In the genomic region with DNA sequence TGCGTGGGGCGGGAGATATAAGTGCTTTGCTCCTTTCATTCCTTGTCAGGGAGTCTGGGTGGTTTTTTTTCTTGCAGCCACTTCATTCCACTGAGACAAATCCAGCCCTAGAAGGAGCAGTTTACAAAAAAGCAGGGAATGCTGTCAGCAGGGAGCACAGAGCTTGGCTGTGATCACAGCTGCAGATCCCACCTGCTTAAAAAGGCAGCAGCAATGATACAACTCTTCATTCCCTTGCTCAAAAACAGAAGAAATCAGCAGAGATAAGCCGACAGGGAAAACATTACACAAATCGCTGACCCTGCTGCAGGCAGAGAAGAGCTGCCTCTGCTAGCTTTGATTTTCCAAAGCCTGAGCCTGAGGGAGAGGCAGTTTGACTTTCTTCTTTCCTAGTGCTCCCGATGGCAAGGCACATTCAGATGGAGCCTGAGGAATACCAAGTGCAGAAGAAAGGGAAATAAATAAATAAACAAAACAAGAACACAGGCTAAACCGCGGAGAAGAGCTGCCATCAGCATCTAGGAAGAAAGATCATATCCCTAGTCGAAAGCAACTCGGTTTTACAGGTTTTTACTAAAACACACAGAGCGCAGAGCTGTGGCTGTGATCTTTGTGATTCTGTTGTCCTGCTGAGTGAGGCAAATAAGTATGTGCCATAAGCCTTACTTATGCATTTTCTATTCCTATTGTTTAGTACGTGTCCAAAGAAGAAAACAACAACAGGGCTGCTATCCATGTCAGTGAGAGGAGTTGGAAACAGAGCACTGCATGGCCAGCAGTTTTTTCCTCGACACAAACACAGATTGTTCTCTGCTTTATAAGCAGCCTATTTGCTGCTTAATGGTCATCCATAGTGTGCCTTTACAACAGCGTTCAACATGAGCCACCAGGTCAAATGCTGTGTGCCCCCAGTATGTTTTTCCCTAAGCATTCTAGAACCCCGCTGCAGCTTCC, we compare ENCODE assay signal across 18 cellular contexts.
A peak's percentile ranks its signal among the peaks of the same experiment; 100 is the strongest.
DNase-seq lines count a peak whose midpoint lies in the region; ATAC-seq and TF ChIP-seq lines count a peak whose summit lies in the region.
"Had no signal": no experiment of that assay in that cellular context is flagged by ENCODE, and none has a peak within 500 bp of the region (broad histone marks: within the 10 kb centered on the region; RNA-seq: fewer than 3 reads in every experiment).

No MANE protein-coding gene starts in this region.

- ATAC-seq in heart right ventricle, result no peak
- ATAC-seq in GM18520 (IDR thresholded peaks at IDR 0.05; ENCODE audit: unreplicated experiment), result no peak
- ATAC-seq in activated naive CD4-positive, alpha-beta T cell treated with anti-CD3 and anti-CD28 coated beads, Interleukin-2, amount 50 U/mL, for 72 hours, result no peak
- ATAC-seq: naive thymus-derived CD8-positive, alpha-beta T cell; stimulated activated naive CD8-positive, alpha-beta T cell treated with anti-CD3 and anti-CD28 coated beads, Interleukin-15, Interleukin-2, amounts not matched to agents 100 U/mL and 50 U/mL, for 24 hours had no signal

- 63 to 69% methylated on average over 14 of the region's 14 CpGs for WGBS in heart right ventricle, 2 donors
- 27 to 30% methylated on average over 14 of the region's 14 CpGs for WGBS in ectodermal cell, 2 experiments

- H3K27me3 Mint-ChIP-seq in mesothelial cell of epicardium (ENCODE audit: low read depth), result no peaks in the 10 kb centered on the region
- H3K27me3 Mint-ChIP-seq: CD4-positive, alpha-beta memory T cell; naive thymus-derived CD8-positive, alpha-beta T cell had no signal

- DNase-seq in cardiac muscle cell (ENCODE audit: low read depth in 1 of 2, low spot score in 1 of 2) (peak in 1 of 2 donors; percentile 21), heart right ventricle (no peak), mesothelial cell of epicardium (ENCODE audit: low spot score in 2 of 2, unreplicated experiment in 2 of 2) (no peak), NCI-H82 (lab: John Stamatoyannopoulos, UW) (no peak), posterior vena cava (ENCODE audit: low spot score) (no peak)
- DNase-seq in activated naive CD4-positive, alpha-beta T cell treated with anti-CD3 and anti-CD28 coated beads, Interleukin-2, amount 50 U/mL, for 72 hours (ENCODE audit: low spot score in 2 of 2), result no peak
- DNase-seq: activated CD4-positive, CD25-positive, alpha-beta regulatory T cell treated with anti-CD3 and anti-CD28 coated beads, Interleukin-2, amount 50 U/mL, for 72 hours; activated naive CD4-positive, alpha-beta T cell; CD4-positive, alpha-beta memory T cell; DND-41; naive thymus-derived CD8-positive, alpha-beta T cell; NCI-H510A; SHP77 treated with DMSO at 0.1 percent for 48 hours; stimulated activated CD4-positive, alpha-beta T cell treated with anti-CD3 and anti-CD28 coated beads, Interleukin-15, amount 100 ng/mL, for 24 hours; stimulated activated naive CD8-positive, alpha-beta T cell treated with anti-CD3 and anti-CD28 coated beads, Interleukin-15, Interleukin-2, amounts not matched to agents 100 U/mL and 50 U/mL, for 24 hours; T-helper 2 cell had no signal

- H3K4me1 ChIP-seq in cardiac muscle cell (ENCODE audit: low read depth) (peaks cover 27% of the 10 kb centered on the region), heart right ventricle (peaks cover 0 to 29% (median 13%) of the 10 kb centered on the region in 9 donors), ectodermal cell (ENCODE audit: control insufficient read depth, insufficient read depth, low read length) (peaks cover 27% of the 10 kb centered on the region)

- no peak for TF ChIP-seq CTCF in cardiac muscle cell (IDR thresholded peaks at IDR 0.05; ENCODE audit: low read depth, low read length)
- TF ChIP-seq CTCF in heart right ventricle (IDR thresholded peaks at IDR 0.05), result no peak
- no peak for TF ChIP-seq CTCF in mesothelial cell of epicardium (IDR thresholded peaks at IDR 0.05; ENCODE audit: unreplicated experiment)

- no peaks in the 10 kb centered on the region for H3K36me3 ChIP-seq in cardiac muscle cell
- H3K36me3 ChIP-seq in heart right ventricle, result peaks cover 0 to 18% (median 0%) of the 10 kb centered on the region in 9 donors
- H3K36me3 ChIP-seq in ectodermal cell (ENCODE audit: control insufficient read depth, insufficient read depth, low read length), result no peaks in the 10 kb centered on the region

- H3K4me3 ChIP-seq in cardiac muscle cell, result no peak overlapping the region
- no peak overlapping the region for H3K4me3 ChIP-seq in heart right ventricle
- H3K4me3 ChIP-seq in ectodermal cell (ENCODE audit: insufficient read depth, low read depth, low read length), result no peak overlapping the region

- H3K27ac ChIP-seq in cardiac muscle cell, result peak overlapping the region; percentile 76
- H3K27ac ChIP-seq in heart right ventricle, result no peak overlapping the region
- H3K27ac ChIP-seq in ectodermal cell (ENCODE audit: insufficient read depth, low read depth, low read length, poor library complexity, severe bottlenecking), result peak overlapping the region; percentile 48

- H3K4me1 Mint-ChIP-seq in mesothelial cell of epicardium, result peaks cover 12% of the 10 kb centered on the region

- peak overlapping the region; percentile 61 for H3K27ac Mint-ChIP-seq in mesothelial cell of epicardium
- H3K27ac Mint-ChIP-seq in activated naive CD4-positive, alpha-beta T cell treated with anti-CD3 and anti-CD28 coated beads, Interleukin-2, amount 50 U/mL, for 72 hours, result no peak overlapping the region

- no peaks in the 10 kb centered on the region for H3K36me3 Mint-ChIP-seq in mesothelial cell of epicardium
- H3K36me3 Mint-ChIP-seq in activated naive CD4-positive, alpha-beta T cell treated with anti-CD3 and anti-CD28 coated beads, Interleukin-2, amount 50 U/mL, for 72 hours, result peaks cover 4 to 7% of the 10 kb centered on the region in 2 donors

- no peak overlapping the region for H3K4me3 Mint-ChIP-seq in mesothelial cell of epicardium
- H3K4me3 Mint-ChIP-seq: CD4-positive, alpha-beta memory T cell; naive thymus-derived CD8-positive, alpha-beta T cell had no signal

- H3K27me3 ChIP-seq in cardiac muscle cell, result no peaks in the 10 kb centered on the region
- H3K27me3 ChIP-seq in heart right ventricle, result no peaks in the 10 kb centered on the region
- no peaks in the 10 kb centered on the region for H3K27me3 ChIP-seq in ectodermal cell (ENCODE audit: control insufficient read depth, insufficient read depth, low read length, poor library complexity, severe bottlenecking)

- H3K9me3 Mint-ChIP-seq in mesothelial cell of epicardium, result no peaks in the 10 kb centered on the region
- H3K9me3 Mint-ChIP-seq in activated naive CD4-positive, alpha-beta T cell treated with anti-CD3 and anti-CD28 coated beads, Interleukin-2, amount 50 U/mL, for 72 hours, result no peaks in the 10 kb centered on the region
- H3K9me3 Mint-ChIP-seq: CD4-positive, alpha-beta memory T cell; naive thymus-derived CD8-positive, alpha-beta T cell had no signal

- intact Hi-C loops in heart right ventricle (cut with DNase I), result no loop called here
- intact Hi-C loops in posterior vena cava (cut with DNase I), result no loop called here

- H3K9me3 ChIP-seq in cardiac muscle cell (ENCODE audit: low read depth), result no peaks in the 10 kb centered on the region
- H3K9me3 ChIP-seq in heart right ventricle, result no peaks in the 10 kb centered on the region
- H3K9me3 ChIP-seq in ectodermal cell (ENCODE audit: control insufficient read depth, low read length), result no peaks in the 10 kb centered on the region

Comparison
In these comparisons a context has a peak if more than half of its experiments do, and no peak if none do; other contexts are left out.
1. H3K27ac ChIP-seq: peak in cardiac muscle cell (single experiment) and ectodermal cell (single experiment); none in heart right ventricle (0 of 10).